In genomic region chr2:159054985-159055384, GRCh38 we compare ENCODE assay signal across 15 cellular contexts.
"Had no signal": no experiment of that assay in that cellular context is flagged by ENCODE, and none has a peak within 500 bp of the region (broad histone marks: within the 10 kb centered on the region; RNA-seq: fewer than 3 reads in every experiment).

No MANE protein-coding gene starts in this region.

- H3K4me1 Mint-ChIP-seq: activated CD4-positive, alpha-beta T cell treated with anti-CD3 and anti-CD28 coated beads, Interleukin-2, amount 10 ng/mL, durations not matched to agents 7 days and 5 days; activated naive CD4-positive, alpha-beta T cell treated with anti-CD3 and anti-CD28 coated beads, Interleukin-2, amount 50 U/mL, for 24 hours; naive B cell; stimulated activated naive B cell treated with anti-CD40 and anti-IgM and Interleukin-4, amounts not matched to agents 10 μg/mL and 1 μg/mL and 100 μg/mL, for 72 hours had no signal

- H3K27me3 Mint-ChIP-seq: activated naive CD4-positive, alpha-beta T cell treated with anti-CD3 and anti-CD28 coated beads, Interleukin-2, amount 50 U/mL, for 24 hours; stimulated activated naive B cell treated with anti-CD40 and anti-IgM and Interleukin-4, amounts not matched to agents 10 μg/mL and 1 μg/mL and 100 μg/mL, for 72 hours had no signal

- DNase-seq: activated CD4-positive, alpha-beta T cell treated with anti-CD3 and anti-CD28 coated beads, Interleukin-2, amount 10 ng/mL, durations not matched to agents 7 days and 5 days; caudate nucleus; effector CD8-positive, alpha-beta T cell; hippocampal formation; kidney glomerular epithelial cell; midbrain; naive B cell; small intestine; stimulated activated naive B cell treated with anti-CD40 and anti-IgM and Interleukin-4, amounts not matched to agents 10 μg/mL and 1 μg/mL and 100 μg/mL, for 72 hours; T-helper 1 cell; upper lobe of left lung had no signal

- H3K27me3 ChIP-seq: right atrium auricular region, upper lobe of left lung had no signal

- ATAC-seq: stimulated activated naive B cell treated with anti-CD40 and anti-IgM and Interleukin-4, amounts not matched to agents 10 μg/mL and 1 μg/mL and 100 μg/mL, for 72 hours had no signal

- H3K4me3 ChIP-seq: coronary artery, right atrium auricular region, upper lobe of left lung had no signal

- H3K36me3 Mint-ChIP-seq: activated naive CD4-positive, alpha-beta T cell treated with anti-CD3 and anti-CD28 coated beads, Interleukin-2, amount 50 U/mL, for 24 hours; naive B cell; stimulated activated naive B cell treated with anti-CD40 and anti-IgM and Interleukin-4, amounts not matched to agents 10 μg/mL and 1 μg/mL and 100 μg/mL, for 72 hours had no signal

- H3K36me3 ChIP-seq: right atrium auricular region, upper lobe of left lung had no signal

- H3K9me3 ChIP-seq: right atrium auricular region, upper lobe of left lung had no signal

- H3K9me3 Mint-ChIP-seq: activated CD4-positive, alpha-beta T cell treated with anti-CD3 and anti-CD28 coated beads, Interleukin-2, amount 10 ng/mL, durations not matched to agents 7 days and 5 days; activated naive CD4-positive, alpha-beta T cell treated with anti-CD3 and anti-CD28 coated beads, Interleukin-2, amount 50 U/mL, for 24 hours; naive B cell; stimulated activated naive B cell treated with anti-CD40 and anti-IgM and Interleukin-4, amounts not matched to agents 10 μg/mL and 1 μg/mL and 100 μg/mL, for 72 hours had no signal

- H3K27ac ChIP-seq: coronary artery, right atrium auricular region, VCaP had no signal

- H3K4me3 Mint-ChIP-seq: activated CD4-positive, alpha-beta T cell treated with anti-CD3 and anti-CD28 coated beads, Interleukin-2, amount 10 ng/mL, durations not matched to agents 7 days and 5 days; activated naive CD4-positive, alpha-beta T cell treated with anti-CD3 and anti-CD28 coated beads, Interleukin-2, amount 50 U/mL, for 24 hours; naive B cell; stimulated activated naive B cell treated with anti-CD40 and anti-IgM and Interleukin-4, amounts not matched to agents 10 μg/mL and 1 μg/mL and 100 μg/mL, for 72 hours had no signal

- H3K27ac Mint-ChIP-seq: activated CD4-positive, alpha-beta T cell treated with anti-CD3 and anti-CD28 coated beads, Interleukin-2, amount 10 ng/mL, durations not matched to agents 7 days and 5 days; activated naive CD4-positive, alpha-beta T cell treated with anti-CD3 and anti-CD28 coated beads, Interleukin-2, amount 50 U/mL, for 24 hours; stimulated activated naive B cell treated with anti-CD40 and anti-IgM and Interleukin-4, amounts not matched to agents 10 μg/mL and 1 μg/mL and 100 μg/mL, for 72 hours had no signal
